Comparison of ENCODE assay signal across 11 cellular contexts in genomic region chr17:55458977-55459376, GRCh38. TPM values are rescaled to one million over a fixed set of nuclear protein-coding genes. Genes with fewer than 3 reads are reported as not detected.
A peak's percentile ranks its signal among the peaks of the same experiment; 100 is the strongest.
DNase-seq lines count a peak whose midpoint lies in the region; ATAC-seq and TF ChIP-seq lines count a peak whose summit lies in the region.
"Had no signal": no experiment of that assay in that cellular context is flagged by ENCODE, and none has a peak within 500 bp of the region (broad histone marks: within the 10 kb centered on the region; RNA-seq: fewer than 3 reads in every experiment).

No MANE protein-coding gene starts in this region.

- peaks cover 14% of the 10 kb centered on the region for H3K27me3 Mint-ChIP-seq in activated CD4-positive, alpha-beta T cell treated with anti-CD3 and anti-CD28 coated beads for 36 hours
- peaks cover 2% of the 10 kb centered on the region for H3K27me3 Mint-ChIP-seq in activated CD4-positive, alpha-beta T cell treated with anti-CD3 and anti-CD28 coated beads, Interleukin-2, amount 10 ng/mL, durations not matched to agents 7 days and 5 days
- H3K27me3 Mint-ChIP-seq in stimulated activated naive B cell treated with anti-CD40 and anti-IgM and Interleukin-4, amounts not matched to agents 10 μg/mL and 1 μg/mL and 100 μg/mL, for 72 hours: peaks cover 6 to 24% of the 10 kb centered on the region in 2 donors
- H3K27me3 Mint-ChIP-seq in CD8-positive, alpha-beta T cell (ENCODE audit: low read depth): peaks cover 6% of the 10 kb centered on the region

- no peaks in the 10 kb centered on the region for H3K27me3 ChIP-seq in SJSA1 (replicated peaks)
- H3K27me3 ChIP-seq in CD8-positive, alpha-beta T cell (ENCODE audit: insufficient read depth, low read length): no peaks in the 10 kb centered on the region

- CTCF ChIA-PET in activated CD4-positive, alpha-beta T cell treated with anti-CD3 and anti-CD28 coated beads for 36 hours (lab: Charles Lee): interaction anchor here (1.3 kb wide), 1 partner anchor 27 kb away, joined by 4 read pairs; no protein-coding TSS in a partner anchor
- CTCF ChIA-PET in activated CD4-positive, alpha-beta T cell treated with anti-CD3 and anti-CD28 coated beads, Interleukin-2, amount 10 ng/mL, durations not matched to agents 7 days and 5 days (lab: Charles Lee): interaction anchor here (2.3 kb wide), 1 partner anchor 26 kb away, joined by 9 read pairs; no protein-coding TSS in a partner anchor
- CTCF ChIA-PET in CD8-positive, alpha-beta T cell (lab: Charles Lee): no interaction called here

- no peaks in the 10 kb centered on the region for H3K9me3 Mint-ChIP-seq in activated CD4-positive, alpha-beta T cell treated with anti-CD3 and anti-CD28 coated beads for 36 hours (ENCODE audit: low read depth)
- H3K9me3 Mint-ChIP-seq in activated CD4-positive, alpha-beta T cell treated with anti-CD3 and anti-CD28 coated beads, Interleukin-2, amount 10 ng/mL, durations not matched to agents 7 days and 5 days: peaks cover 6% of the 10 kb centered on the region
- no peaks in the 10 kb centered on the region for H3K9me3 Mint-ChIP-seq in stimulated activated naive B cell treated with anti-CD40 and anti-IgM and Interleukin-4, amounts not matched to agents 10 μg/mL and 1 μg/mL and 100 μg/mL, for 72 hours
- H3K9me3 Mint-ChIP-seq in CD8-positive, alpha-beta T cell: no peaks in the 10 kb centered on the region
- H3K9me3 Mint-ChIP-seq: dendritic cell treated with granulocyte-macrophage colony-stimulating factor and Interleukin-4, amounts not matched to agents 40 ng/mL and 50 ng/mL, for 4 days; naive thymus-derived CD4-positive, alpha-beta T cell had no signal

- peak; percentile 83 for DNase-seq in activated CD4-positive, alpha-beta T cell treated with anti-CD3 and anti-CD28 coated beads for 36 hours
- DNase-seq in activated CD4-positive, alpha-beta T cell treated with anti-CD3 and anti-CD28 coated beads, Interleukin-2, amount 10 ng/mL, durations not matched to agents 7 days and 5 days: no peak
- DNase-seq in SJSA1 (ENCODE audit: low read depth in 1 of 2, low spot score in 2 of 2): peak; percentile 44 to 67
- peak; percentile 82 for DNase-seq in epithelial cell of proximal tubule (ENCODE audit: low read depth)
- DNase-seq in stimulated activated naive B cell treated with anti-CD40 and anti-IgM and Interleukin-4, amounts not matched to agents 10 μg/mL and 1 μg/mL and 100 μg/mL, for 72 hours: peak; percentile 46
- DNase-seq in left cardiac atrium: no peak
- DNase-seq in CD8-positive, alpha-beta T cell: no peak
- no peak for DNase-seq in NCI-H1092 (lab: John Stamatoyannopoulos, UW)

- H3K4me1 Mint-ChIP-seq in activated CD4-positive, alpha-beta T cell treated with anti-CD3 and anti-CD28 coated beads for 36 hours: peaks cover 24% of the 10 kb centered on the region
- peaks cover 20% of the 10 kb centered on the region for H3K4me1 Mint-ChIP-seq in activated CD4-positive, alpha-beta T cell treated with anti-CD3 and anti-CD28 coated beads, Interleukin-2, amount 10 ng/mL, durations not matched to agents 7 days and 5 days
- H3K4me1 Mint-ChIP-seq in stimulated activated naive B cell treated with anti-CD40 and anti-IgM and Interleukin-4, amounts not matched to agents 10 μg/mL and 1 μg/mL and 100 μg/mL, for 72 hours: peaks cover 21 to 34% of the 10 kb centered on the region in 2 donors
- no peaks in the 10 kb centered on the region for H3K4me1 Mint-ChIP-seq in CD8-positive, alpha-beta T cell (ENCODE audit: low read depth)

- intact Hi-C loops in activated CD4-positive, alpha-beta T cell treated with anti-CD3 and anti-CD28 coated beads for 36 hours (cut with DNase I, micrococcal nuclease): loop anchor here (1.0 to 5.0 kb wide), 5 partner anchors 23 to 275 kb away; partner anchors contain the start of gene MMD (in 2 of the 2)
- intact Hi-C loops in left cardiac atrium (cut with DNase I): no loop called here
- intact Hi-C loops in CD8-positive, alpha-beta T cell (cut with DNase I, micrococcal nuclease): no loop called here

- ATAC-seq in activated CD4-positive, alpha-beta T cell treated with anti-CD3 and anti-CD28 coated beads for 36 hours: peak; percentile 99
- ATAC-seq in stimulated activated naive B cell treated with anti-CD40 and anti-IgM and Interleukin-4, amounts not matched to agents 10 μg/mL and 1 μg/mL and 100 μg/mL, for 72 hours (replicated peaks): peak; percentile 81 to 88
- ATAC-seq in left cardiac atrium: no peak
- no peak for ATAC-seq in CD8-positive, alpha-beta T cell
- ATAC-seq: naive thymus-derived CD4-positive, alpha-beta T cell had no signal

- H3K27ac Mint-ChIP-seq in activated CD4-positive, alpha-beta T cell treated with anti-CD3 and anti-CD28 coated beads for 36 hours: no peak overlapping the region
- no peak overlapping the region for H3K27ac Mint-ChIP-seq in activated CD4-positive, alpha-beta T cell treated with anti-CD3 and anti-CD28 coated beads, Interleukin-2, amount 10 ng/mL, durations not matched to agents 7 days and 5 days
- H3K27ac Mint-ChIP-seq in stimulated activated naive B cell treated with anti-CD40 and anti-IgM and Interleukin-4, amounts not matched to agents 10 μg/mL and 1 μg/mL and 100 μg/mL, for 72 hours: no peak overlapping the region
- H3K27ac Mint-ChIP-seq in CD8-positive, alpha-beta T cell: no peak overlapping the region
- H3K27ac Mint-ChIP-seq: dendritic cell treated with granulocyte-macrophage colony-stimulating factor and Interleukin-4, amounts not matched to agents 40 ng/mL and 50 ng/mL, for 4 days had no signal

- no peak for TF ChIP-seq CTCF in epithelial cell of proximal tubule (conservative IDR thresholded peaks at IDR 0.05; ENCODE audit: low read depth, low read length)
- no peak for TF ChIP-seq CTCF in CD8-positive, alpha-beta T cell (IDR thresholded peaks at IDR 0.05)

- H3K4me1 ChIP-seq in SJSA1 (replicated peaks): peaks cover 37% of the 10 kb centered on the region
- H3K4me1 ChIP-seq in CD8-positive, alpha-beta T cell (ENCODE audit: insufficient read depth, low read length): no peaks in the 10 kb centered on the region

- H3K9me3 ChIP-seq in SJSA1 (replicated peaks): no peaks in the 10 kb centered on the region
- H3K9me3 ChIP-seq in CD8-positive, alpha-beta T cell (ENCODE audit: low read length): no peaks in the 10 kb centered on the region

- H3K36me3 Mint-ChIP-seq in activated CD4-positive, alpha-beta T cell treated with anti-CD3 and anti-CD28 coated beads for 36 hours (ENCODE audit: low read depth): no peaks in the 10 kb centered on the region
- H3K36me3 Mint-ChIP-seq in activated CD4-positive, alpha-beta T cell treated with anti-CD3 and anti-CD28 coated beads, Interleukin-2, amount 10 ng/mL, durations not matched to agents 7 days and 5 days (ENCODE audit: low read depth): no peaks in the 10 kb centered on the region
- H3K36me3 Mint-ChIP-seq in stimulated activated naive B cell treated with anti-CD40 and anti-IgM and Interleukin-4, amounts not matched to agents 10 μg/mL and 1 μg/mL and 100 μg/mL, for 72 hours: peaks cover 0 to 3% of the 10 kb centered on the region in 2 donors
- H3K36me3 Mint-ChIP-seq in CD8-positive, alpha-beta T cell: no peaks in the 10 kb centered on the region
- H3K36me3 Mint-ChIP-seq: naive thymus-derived CD4-positive, alpha-beta T cell had no signal

- no peak overlapping the region for H3K4me3 Mint-ChIP-seq in activated CD4-positive, alpha-beta T cell treated with anti-CD3 and anti-CD28 coated beads for 36 hours
- no peak overlapping the region for H3K4me3 Mint-ChIP-seq in activated CD4-positive, alpha-beta T cell treated with anti-CD3 and anti-CD28 coated beads, Interleukin-2, amount 10 ng/mL, durations not matched to agents 7 days and 5 days
- H3K4me3 Mint-ChIP-seq in stimulated activated naive B cell treated with anti-CD40 and anti-IgM and Interleukin-4, amounts not matched to agents 10 μg/mL and 1 μg/mL and 100 μg/mL, for 72 hours: no peak overlapping the region
- H3K4me3 Mint-ChIP-seq in CD8-positive, alpha-beta T cell: no peak overlapping the region
- H3K4me3 Mint-ChIP-seq: dendritic cell treated with granulocyte-macrophage colony-stimulating factor and Interleukin-4, amounts not matched to agents 40 ng/mL and 50 ng/mL, for 4 days; naive thymus-derived CD4-positive, alpha-beta T cell had no signal

- H3K36me3 ChIP-seq in SJSA1: no peaks in the 10 kb centered on the region
- no peaks in the 10 kb centered on the region for H3K36me3 ChIP-seq in CD8-positive, alpha-beta T cell (ENCODE audit: insufficient read depth, low read length)

- no peak overlapping the region for H3K27ac ChIP-seq in SJSA1
- no peak overlapping the region for H3K27ac ChIP-seq in CD8-positive, alpha-beta T cell (ENCODE audit: low read depth, low read length)

- POLR2A ChIA-PET in activated CD4-positive, alpha-beta T cell treated with anti-CD3 and anti-CD28 coated beads for 36 hours (lab: Charles Lee): no interaction called here
- POLR2A ChIA-PET in activated CD4-positive, alpha-beta T cell treated with anti-CD3 and anti-CD28 coated beads, Interleukin-2, amount 10 ng/mL, durations not matched to agents 7 days and 5 days (lab: Charles Lee): no interaction called here
- POLR2A ChIA-PET in CD8-positive, alpha-beta T cell (lab: Charles Lee): no interaction called here

- H3K4me3 ChIP-seq in SJSA1: no peak overlapping the region
- H3K4me3 ChIP-seq in epithelial cell of proximal tubule (ENCODE audit: low read depth, low read length): no peak overlapping the region
- no peak overlapping the region for H3K4me3 ChIP-seq in CD8-positive, alpha-beta T cell (ENCODE audit: low read depth, low read length)

RNA-seq across cellular contexts. Expression of gene MMD, which starts 37.3 kb away (rescaled TPM):
- total RNA-seq in activated CD4-positive, alpha-beta T cell treated with anti-CD3 and anti-CD28 coated beads for 36 hours: 10 to 100 TPM; 17.4 to 19.6 TPM
- 10 to 100 TPM; 28.9 to 34.0 TPM for total RNA-seq in activated CD4-positive, alpha-beta T cell treated with anti-CD3 and anti-CD28 coated beads, Interleukin-2, amount 10 ng/mL, durations not matched to agents 7 days and 5 days
- 46.9 and 51.2 TPM in 2 replicates for total RNA-seq in SJSA1 (2014; rRNA removed; shearing (Covaris generic))
- total RNA-seq in epithelial cell of proximal tubule: 26.6 and 34.3 TPM in 2 replicates
- total RNA-seq in left cardiac atrium: 10 to 100 TPM; 26.8 to 29.1 TPM
- total RNA-seq in CD8-positive, alpha-beta T cell: 10 to 100 TPM; 28.2 to 32.8 TPM

RNA-seq across cellular contexts. Expression of gene SMIM36, which starts 52.3 kb away (rescaled TPM):
- total RNA-seq in activated CD4-positive, alpha-beta T cell treated with anti-CD3 and anti-CD28 coated beads for 36 hours: not detected
- not detected for total RNA-seq in activated CD4-positive, alpha-beta T cell treated with anti-CD3 and anti-CD28 coated beads, Interleukin-2, amount 10 ng/mL, durations not matched to agents 7 days and 5 days
- total RNA-seq in SJSA1 (2014; rRNA removed; shearing (Covaris generic)): not detected in 2 replicates
- total RNA-seq in epithelial cell of proximal tubule (not detected in 2 replicates), left cardiac atrium (not detected)
- not detected for total RNA-seq in CD8-positive, alpha-beta T cell
- total RNA-seq: H1; naive thymus-derived CD4-positive, alpha-beta T cell had no signal

Comparison
In these comparisons a context has a peak if more than half of its experiments do, and no peak if none do; other contexts are left out.
1. DNase-seq: peak in activated CD4-positive, alpha-beta T cell treated with anti-CD3 and anti-CD28 coated beads for 36 hours (single experiment), SJSA1 (2 of 2), epithelial cell of proximal tubule (single experiment) and stimulated activated naive B cell treated with anti-CD40 and anti-IgM and Interleukin-4, amounts not matched to agents 10 μg/mL and 1 μg/mL and 100 μg/mL, for 72 hours (single experiment); none in activated CD4-positive, alpha-beta T cell treated with anti-CD3 and anti-CD28 coated beads, Interleukin-2, amount 10 ng/mL, durations not matched to agents 7 days and 5 days (single experiment), left cardiac atrium (single experiment), CD8-positive, alpha-beta T cell (0 of 7) and NCI-H1092 (single experiment).
2. ATAC-seq: peak in activated CD4-positive, alpha-beta T cell treated with anti-CD3 and anti-CD28 coated beads for 36 hours (single experiment) and stimulated activated naive B cell treated with anti-CD40 and anti-IgM and Interleukin-4, amounts not matched to agents 10 μg/mL and 1 μg/mL and 100 μg/mL, for 72 hours (2 of 2); none in left cardiac atrium (0 of 2) and CD8-positive, alpha-beta T cell (single experiment).
3. intact Hi-C loops: an anchor here in activated CD4-positive, alpha-beta T cell treated with anti-CD3 and anti-CD28 coated beads for 36 hours (1.0 to 5.0 kb wide); none called in left cardiac atrium and CD8-positive, alpha-beta T cell.